Comparison of ENCODE assay signal across 14 cellular contexts in genomic region chr1:240499012-240499411, GRCh38.
DNase-seq lines count a peak whose midpoint lies in the region; ATAC-seq, FAIRE-seq and TF ChIP-seq lines count a peak whose summit lies in the region.
"Had no signal": no experiment of that assay in that cellular context is flagged by ENCODE, and none has a peak within 500 bp of the region (broad histone marks: within the 10 kb centered on the region; RNA-seq: fewer than 3 reads in every experiment).

No MANE protein-coding gene starts in this region.

- TF ChIP-seq POLR2A in K562 (conservative IDR thresholded peaks at IDR 0.05) = no peak

- CTCF ChIA-PET in K562 (lab: Yijun Ruan, JAX; ENCODE audit: low intra/inter-chr PET ratio) = no interaction called here
- CTCF ChIA-PET in activated CD8-positive, alpha-beta T cell treated with anti-CD3 and anti-CD28 coated beads, Interleukin-2, amount 10 ng/mL, durations not matched to agents 7 days and 5 days (lab: Charles Lee) = no interaction called here

- peaks cover 14% of the 10 kb centered on the region for H3F3A ChIP-seq in MM.1S (ENCODE audit: insufficient read depth, low read length)

- TF ChIP-seq EP300 in K562 (IDR thresholded peaks at IDR 0.05; ENCODE audit: low read length) = no peak

- TF ChIP-seq RAD21 in K562 (CRISPR knock-in tag; conservative IDR thresholded peaks at IDR 0.05 in 1 of 2, IDR thresholded peaks at IDR 0.05 in 1 of 2) = no peak

- no TSS peak for BruUV-seq in K562 (replicated peaks; lab: Mats Ljungman, UMichigan)

- H3K79me2 ChIP-seq in MM.1S (ENCODE audit: low read length) = no peaks in the 10 kb centered on the region
- no peaks in the 10 kb centered on the region for H3K79me2 ChIP-seq in K562 (ENCODE audit: control insufficient read depth, insufficient read depth, low read length)
- H3K79me2 ChIP-seq: parathyroid adenoma had no signal

- H3K27ac Mint-ChIP-seq in activated CD8-positive, alpha-beta T cell treated with anti-CD3 and anti-CD28 coated beads, Interleukin-2, amount 10 ng/mL, durations not matched to agents 7 days and 5 days = no peak overlapping the region
- H3K27ac Mint-ChIP-seq: activated T-cell treated with anti-CD3 and anti-CD28 coated beads, Interleukin-2, amount 50 U/mL, for 24 hours had no signal

- TF ChIP-seq CTCF in MM.1S (IDR thresholded peaks at IDR 0.05; ENCODE audit: low read length) = no peak
- TF ChIP-seq CTCF in K562 (IDR thresholded peaks at IDR 0.05 in 2 of 3, conservative IDR thresholded peaks at IDR 0.05 in 1 of 3; ENCODE audit: insufficient read depth in 2 of 3, low read depth in 1 of 3, low read length in 3 of 3) = no peak

- H3K27ac ChIP-seq in MM.1S (ENCODE audit: low read length) (no peak overlapping the region), K562 (ENCODE audit: extremely low read depth, low read depth, low read length) (peak overlapping the region; percentile 30; the same call in 1 of the 3 replicates), mesodermal cell (ENCODE audit: low read depth, low read length, severe bottlenecking) (peak overlapping the region; percentile 93)
- H3K27ac ChIP-seq: breast epithelium, parathyroid adenoma, VCaP had no signal

- H3K4me2 ChIP-seq in MM.1S (ENCODE audit: low read depth, low read length) (peak overlapping the region; percentile 15), K562 (ENCODE audit: insufficient read depth, low read length) (no peak overlapping the region)

- no peaks in the 10 kb centered on the region for H3K27me3 ChIP-seq in MM.1S (replicated peaks; ENCODE audit: insufficient read depth, low read length)
- H3K27me3 ChIP-seq in K562 (ENCODE audit: control insufficient read depth in 2 of 2, insufficient read depth in 2 of 2, low read length in 2 of 2) = no peaks in the 10 kb centered on the region
- H3K27me3 ChIP-seq: breast epithelium had no signal

- peak overlapping the region; percentile 52 for H2AFZ ChIP-seq in MM.1S (ENCODE audit: low read length)
- no peak overlapping the region for H2AFZ ChIP-seq in K562 (ENCODE audit: low read depth, low read length)
- H2AFZ ChIP-seq: parathyroid adenoma had no signal

- no peak overlapping the region for H3K9ac ChIP-seq in MM.1S (ENCODE audit: low read length)
- H3K9ac ChIP-seq in K562 (ENCODE audit: insufficient read depth in 1 of 2, low read depth in 2 of 2, low read length in 2 of 2) = no peak overlapping the region
- H3K9ac ChIP-seq: parathyroid adenoma had no signal

- peaks cover 33% of the 10 kb centered on the region for H3K4me1 ChIP-seq in MM.1S (ENCODE audit: low read length)
- H3K4me1 ChIP-seq in K562 (replicated peaks in 1 of 2; ENCODE audit: control insufficient read depth in 2 of 2, insufficient read depth in 2 of 2, low read length in 2 of 2) = no peaks in the 10 kb centered on the region
- H3K4me1 ChIP-seq in mesodermal cell (ENCODE audit: control insufficient read depth, insufficient read depth, low read length, poor library complexity, severe bottlenecking) = peaks cover 47% of the 10 kb centered on the region
- H3K4me1 ChIP-seq: breast epithelium, parathyroid adenoma had no signal

- H3K36me3 Mint-ChIP-seq in activated CD8-positive, alpha-beta T cell treated with anti-CD3 and anti-CD28 coated beads, Interleukin-2, amount 10 ng/mL, durations not matched to agents 7 days and 5 days (ENCODE audit: low read depth) = no peaks in the 10 kb centered on the region

- POLR2A ChIA-PET in K562 (lab: Yijun Ruan, JAX) = no interaction called here
- POLR2A ChIA-PET in activated CD8-positive, alpha-beta T cell treated with anti-CD3 and anti-CD28 coated beads, Interleukin-2, amount 10 ng/mL, durations not matched to agents 7 days and 5 days (lab: Charles Lee) = no interaction called here

- no peaks in the 10 kb centered on the region for H3K36me3 ChIP-seq in MM.1S (replicated peaks; ENCODE audit: insufficient read depth, low read length)
- no peaks in the 10 kb centered on the region for H3K36me3 ChIP-seq in K562 (ENCODE audit: control insufficient read depth, insufficient read depth, low read length)
- H3K36me3 ChIP-seq in mesodermal cell (ENCODE audit: control insufficient read depth, insufficient read depth, low read length) = no peaks in the 10 kb centered on the region
- H3K36me3 ChIP-seq: breast epithelium had no signal

- WGBS in K562 (ENCODE audit: insufficient coverage, low coverage, missing lambda C conversion rate) = 6% methylated on average over 2 of the region's 2 CpGs
- 50 to 76% methylated on average over 1 to 2 of the region's 2 CpGs for WGBS in mesodermal cell (ENCODE audit: insufficient coverage in 2 of 2), 2 experiments

- no peaks in the 10 kb centered on the region for H3K9me1 ChIP-seq in K562 (ENCODE audit: control insufficient read depth, insufficient read depth, low read length)

- ATAC-seq in K562 (peak; percentile 67), HG03025 (IDR thresholded peaks at IDR 0.05; ENCODE audit: low FRiP score, unreplicated experiment) (no peak)
- ATAC-seq in activated CD8-positive, alpha-beta T cell treated with anti-CD3 and anti-CD28 coated beads, Interleukin-2, amount 10 ng/mL, durations not matched to agents 7 days and 5 days = no peak

- in situ Hi-C loops in Caki2 (cut with HindIII; ENCODE audit: low pct_unique_long_range_greater_than_20kb, low sequenced_read_pairs) = no loop called here
- in situ Hi-C loops in K562 (cut with MboI) = no loop called here

- peaks cover 9% of the 10 kb centered on the region for H3K9me3 Mint-ChIP-seq in activated CD8-positive, alpha-beta T cell treated with anti-CD3 and anti-CD28 coated beads, Interleukin-2, amount 10 ng/mL, durations not matched to agents 7 days and 5 days (ENCODE audit: insufficient read depth)
- H3K9me3 Mint-ChIP-seq: activated T-cell treated with anti-CD3 and anti-CD28 coated beads, Interleukin-2, amount 50 U/mL, for 24 hours had no signal

- intact Hi-C loops in K562 (cut with micrococcal nuclease) = no loop called here

- H4K20me1 ChIP-seq in MM.1S (ENCODE audit: insufficient read depth, low read length) (no peaks in the 10 kb centered on the region), K562 (replicated peaks; ENCODE audit: control insufficient read depth, insufficient read depth, low read length) (no peaks in the 10 kb centered on the region)

- DNase-seq in Caki2 (ENCODE audit: low read depth) (peak; percentile 39), MM.1S (no peak), K562 (ENCODE audit: extremely low read depth in 1 of 4, low spot score in 3 of 4) (peak in 2 of 4 experiments; percentile 35 to 41), cerebellar nuclear complex (lab: John Stamatoyannopoulos, UW) (no peak), activated T-cell treated with anti-CD3 and anti-CD28 coated beads for 4 hours (no peak)
- DNase-seq in activated CD8-positive, alpha-beta T cell treated with anti-CD3 and anti-CD28 coated beads, Interleukin-2, amount 10 ng/mL, durations not matched to agents 7 days and 5 days = no peak
- DNase-seq: activated T-cell treated with anti-CD3 and anti-CD28 coated beads, Interleukin-2, amount 50 U/mL, for 24 hours; foreskin melanocyte; stimulated activated CD4-positive, alpha-beta T cell treated with anti-CD3 and anti-CD28 coated beads, Interleukin-2, amount 100 ng/mL, for 48 hours had no signal

- no peaks in the 10 kb centered on the region for H3K9me2 ChIP-seq in MM.1S (replicated peaks; ENCODE audit: insufficient read depth, low read length)

- H3K4me3 ChIP-seq in MM.1S (ENCODE audit: low read length) = no peak overlapping the region
- H3K4me3 ChIP-seq in K562 = no peak overlapping the region
- no peak overlapping the region for H3K4me3 ChIP-seq in mesodermal cell (ENCODE audit: extremely low read depth, insufficient read depth, low read length, poor library complexity, severe bottlenecking)
- H3K4me3 ChIP-seq: breast epithelium had no signal

- no peaks in the 10 kb centered on the region for H3K27me3 Mint-ChIP-seq in activated CD8-positive, alpha-beta T cell treated with anti-CD3 and anti-CD28 coated beads, Interleukin-2, amount 10 ng/mL, durations not matched to agents 7 days and 5 days (ENCODE audit: low read depth)
- H3K27me3 Mint-ChIP-seq: activated T-cell treated with anti-CD3 and anti-CD28 coated beads, Interleukin-2, amount 50 U/mL, for 24 hours had no signal

- H3K9me3 ChIP-seq in MM.1S (replicated peaks; ENCODE audit: insufficient read depth, low read length) (no peaks in the 10 kb centered on the region), K562 (replicated peaks; ENCODE audit: control insufficient read depth, insufficient read depth, low read depth, low read length) (no peaks in the 10 kb centered on the region; the same call in 1 of the 2 replicates), mesodermal cell (ENCODE audit: control insufficient read depth, low read length) (no peaks in the 10 kb centered on the region)
- H3K9me3 ChIP-seq: breast epithelium had no signal

- H3K4me3 Mint-ChIP-seq in activated CD8-positive, alpha-beta T cell treated with anti-CD3 and anti-CD28 coated beads, Interleukin-2, amount 10 ng/mL, durations not matched to agents 7 days and 5 days = no peak overlapping the region
- H3K4me3 Mint-ChIP-seq: activated T-cell treated with anti-CD3 and anti-CD28 coated beads, Interleukin-2, amount 50 U/mL, for 24 hours had no signal

- FAIRE-seq in K562 (lab: Jason Lieb, UNC) = no peak

- H3K4me1 Mint-ChIP-seq in activated CD8-positive, alpha-beta T cell treated with anti-CD3 and anti-CD28 coated beads, Interleukin-2, amount 10 ng/mL, durations not matched to agents 7 days and 5 days (ENCODE audit: low read depth) = peaks cover 3% of the 10 kb centered on the region

TF ChIP-seq in K562, 482 proteins besides CTCF, POLR2A, EP300 and RAD21 (continues in another document):
- TF ChIP-seq EHMT2 (IDR thresholded peaks at IDR 0.05) (0 out of 2 replicates have a peak, but pooled peaks have one; percentile 23), MAFK (IDR thresholded peaks at IDR 0.05; ENCODE audit: low read length) (peak; percentile 86), RCOR1 (IDR thresholded peaks at IDR 0.05; ENCODE audit: borderline replicate concordance in 1 of 2, low read depth in 2 of 2, low read length in 2 of 2) (no peak), JUND (IDR thresholded peaks at IDR 0.05; ENCODE audit: borderline replicate concordance, low read depth, low read length) (peak; percentile 31; the same call in 1 of the 2 replicates), JUND (tag; IDR thresholded peaks at IDR 0.05; ENCODE audit: borderline replicate concordance, low read depth, low read length) (no peak), POLR2H (tag; IDR thresholded peaks at IDR 0.05; ENCODE audit: low read depth) (peak; percentile 60), ZNF239 (CRISPR knock-in tag; IDR thresholded peaks at IDR 0.05) (peak; percentile 39; the same call in 1 of the 2 replicates), NFE2 (IDR thresholded peaks at IDR 0.05; ENCODE audit: low read depth) (peak; percentile 81), NFE2L1 (tag; IDR thresholded peaks at IDR 0.05; ENCODE audit: borderline replicate concordance, low read depth) (peak; percentile 81), MAFF (IDR thresholded peaks at IDR 0.05; ENCODE audit: low read length) (peak; percentile 90)
